Comparison of ENCODE assay signal across 1 cellular context in genomic region chr5:65646938-65647337, GRCh38.
TF ChIP-seq lines count a peak whose summit lies in the region.

No MANE protein-coding gene starts in this region.

TF ChIP-seq in K562, 482 proteins besides CTCF, POLR2A, EP300 and RAD21:
- no peak for TF ChIP-seq ZNF79 (CRISPR knock-in tag; IDR thresholded peaks at IDR 0.05; ENCODE audit: low read depth)
- no peak for TF ChIP-seq SLC30A9 (CRISPR knock-in tag; IDR thresholded peaks at IDR 0.05)
- TF ChIP-seq RFX5 (IDR thresholded peaks at IDR 0.05; ENCODE audit: low read depth, low read length): no peak
- peak; percentile 34; the same call in 1 of the 2 replicates for TF ChIP-seq ATF7 (IDR thresholded peaks at IDR 0.05)
- TF ChIP-seq ZFX (CRISPR knock-in tag; IDR thresholded peaks at IDR 0.05): no peak
- no peak for TF ChIP-seq ZNF449 (CRISPR knock-in tag; IDR thresholded peaks at IDR 0.05)
- no peak for TF ChIP-seq SIRT6 (IDR thresholded peaks at IDR 0.05; ENCODE audit: low read depth, low read length)
- peak; percentile 66 for TF ChIP-seq ATF3 (IDR thresholded peaks at IDR 0.05)
- no peak for TF ChIP-seq ATF3 (CRISPR knock-in tag; conservative IDR thresholded peaks at IDR 0.05)
